Comparison of ENCODE assay signal across 24 cellular contexts in genomic region chr10:44262551-44263251, GRCh38.
"Had no signal": no experiment of that assay in that cellular context is flagged by ENCODE, and none has a peak within 500 bp of the region (broad histone marks: within the 10 kb centered on the region; RNA-seq: fewer than 3 reads in every experiment).

No MANE protein-coding gene starts in this region.

- H3K27ac ChIP-seq: brain microvascular endothelial cell, coronary artery, neural progenitor cell, upper lobe of right lung had no signal

- H3K27me3 ChIP-seq: brain microvascular endothelial cell, dorsolateral prefrontal cortex, gastroesophageal sphincter, neural progenitor cell, upper lobe of right lung had no signal

- H2AFZ ChIP-seq: neural progenitor cell had no signal

- H3K4me2 ChIP-seq: neural progenitor cell had no signal

- H3K4me1 ChIP-seq: neural progenitor cell, upper lobe of right lung had no signal

- H3K27ac Mint-ChIP-seq: activated CD4-positive, alpha-beta T cell treated with anti-CD3 and anti-CD28 coated beads for 36 hours; mesothelial cell of epicardium; naive thymus-derived CD4-positive, alpha-beta T cell; neural progenitor cell; stimulated activated naive CD8-positive, alpha-beta T cell treated with anti-CD3 and anti-CD28 coated beads, Interleukin-15, Interleukin-2, amounts not matched to agents 100 ng/mL and 50 ng/mL, for 24 hours; WTC11 had no signal

- H3K9ac ChIP-seq: neural progenitor cell had no signal

- H3K4me1 Mint-ChIP-seq: naive thymus-derived CD4-positive, alpha-beta T cell; neural progenitor cell had no signal

- H3K4me3 Mint-ChIP-seq: activated CD4-positive, alpha-beta T cell treated with anti-CD3 and anti-CD28 coated beads for 36 hours; mesothelial cell of epicardium; naive thymus-derived CD4-positive, alpha-beta T cell; neural progenitor cell; stimulated activated naive CD8-positive, alpha-beta T cell treated with anti-CD3 and anti-CD28 coated beads, Interleukin-15, Interleukin-2, amounts not matched to agents 100 ng/mL and 50 ng/mL, for 24 hours; WTC11 had no signal

- H3K36me3 ChIP-seq: brain microvascular endothelial cell, gastroesophageal sphincter, neural progenitor cell, thoracic aorta, upper lobe of right lung had no signal

- DNase-seq: activated CD4-positive, alpha-beta T cell treated with anti-CD3 and anti-CD28 coated beads for 36 hours; activated CD8-positive, alpha-beta memory T cell treated with anti-CD3 and anti-CD28 coated beads for 24 hours; activated gamma-delta T cell treated with Interleukin-2 at 50 U/mL for 16 hours; activated naive CD4-positive, alpha-beta T cell treated with anti-CD3 and anti-CD28 coated beads, Interleukin-2, amount 50 U/mL, for 16 hours; amniotic stem cell; brain microvascular endothelial cell; dorsolateral prefrontal cortex; effector memory CD4-positive, alpha-beta T cell; hippocampal formation; kidney; left colon; mammary epithelial cell; naive thymus-derived CD4-positive, alpha-beta T cell; posterior cingulate gyrus; stimulated activated CD4-positive, alpha-beta T cell treated with anti-CD3 and anti-CD28 coated beads, Interleukin-2, amount 100 ng/mL, for 48 hours; T-helper 2 cell; upper lobe of right lung had no signal

- H3K4me3 ChIP-seq: coronary artery, dorsolateral prefrontal cortex, gastroesophageal sphincter, neural progenitor cell, thoracic aorta, upper lobe of right lung had no signal

- H3K9me3 ChIP-seq: thoracic aorta, upper lobe of right lung had no signal
